Comparison of ENCODE assay signal across 19 cellular contexts in the genomic region with DNA sequence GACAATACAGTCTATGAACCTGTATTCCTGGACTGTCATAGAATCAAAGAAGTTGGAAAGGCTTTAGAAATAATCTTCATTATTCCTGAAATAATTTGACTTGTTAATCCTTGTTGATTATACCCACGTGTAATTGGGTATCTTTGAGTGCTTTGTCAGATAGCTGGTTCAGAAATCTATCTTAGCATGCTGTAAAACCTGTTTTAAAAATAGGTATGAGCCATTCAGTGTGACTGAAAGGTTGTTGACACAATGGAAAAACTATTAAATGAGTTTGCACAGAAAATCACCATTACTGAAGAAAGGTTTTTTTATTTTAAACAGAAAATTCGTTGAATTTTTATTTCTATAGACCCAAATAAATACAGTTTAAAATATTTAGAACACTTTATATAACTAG. TPM values are rescaled to one million over a fixed set of nuclear protein-coding genes. Genes with fewer than 3 reads are reported as not detected.
A peak's percentile ranks its signal among the peaks of the same experiment; 100 is the strongest.
DNase-seq lines count a peak whose midpoint lies in the region; ATAC-seq, FAIRE-seq and TF ChIP-seq lines count a peak whose summit lies in the region.
"Had no signal": no experiment of that assay in that cellular context is flagged by ENCODE, and none has a peak within 500 bp of the region (broad histone marks: within the 10 kb centered on the region; RNA-seq: fewer than 3 reads in every experiment).

No MANE protein-coding gene starts in this region.

- H3K27ac ChIP-seq in Karpas-422 (ENCODE audit: low read length) (peak overlapping the region; percentile 24; the same call in 1 of the 2 replicates), Panc1 (ENCODE audit: low read length) (peak overlapping the region; percentile 20; the same call in 1 of the 2 replicates), pancreas (peak overlapping the region in 1 of 4 donors; percentile 10)
- H3K27ac ChIP-seq: breast epithelium, sigmoid colon, tibial artery had no signal

- H3K4me2 ChIP-seq in Karpas-422 (ENCODE audit: low read depth, low read length, poor library complexity, severe bottlenecking) = peak overlapping the region; percentile 59

- in situ Hi-C loops in Panc1 (cut with HindIII; ENCODE audit: low pct_unique_long_range_greater_than_20kb, low sequenced_read_pairs) = no loop called here

- H3K9ac ChIP-seq in Karpas-422 (ENCODE audit: low read length) = no peak overlapping the region

- no peaks in the 10 kb centered on the region for H4K20me1 ChIP-seq in Karpas-422 (ENCODE audit: insufficient read depth, low read depth, low read length)

- intact Hi-C loops in Panc1 (cut with micrococcal nuclease; ENCODE audit: unreplicated experiment) (no loop called here), pancreas (cut with DNase I) (no loop called here)

- WGBS in pancreas, 2 donors = 7 to 9% methylated on average over 2 of the region's 2 CpGs

- POLR2A ChIA-PET in Panc1 (lab: Charles Lee) = no interaction called here

- H3K4me3 ChIP-seq in Karpas-422 (ENCODE audit: low read length) (no peak overlapping the region), Panc1 (ENCODE audit: low read depth in 2 of 2, low read length in 2 of 2) (no peak overlapping the region), pancreas (no peak overlapping the region)
- H3K4me3 ChIP-seq: breast epithelium, HAP-1, sigmoid colon, tibial artery had no signal

- H3K9me2 ChIP-seq in Karpas-422 (replicated peaks; ENCODE audit: insufficient read depth, low read length) = no peaks in the 10 kb centered on the region

- TF ChIP-seq CTCF in Panc1 (IDR thresholded peaks at IDR 0.05) = no peak
- no peak for TF ChIP-seq CTCF in pancreas (IDR thresholded peaks at IDR 0.05)

- H3K4me1 ChIP-seq in Karpas-422 (ENCODE audit: low read length) = peaks cover 52% of the 10 kb centered on the region
- peaks cover 31% of the 10 kb centered on the region for H3K4me1 ChIP-seq in Panc1 (ENCODE audit: control insufficient read depth, insufficient read depth, low read length)
- H3K4me1 ChIP-seq in pancreas = peaks cover 5 to 27% (median 14%) of the 10 kb centered on the region in 3 donors
- H3K4me1 ChIP-seq: breast epithelium had no signal

- H2AFZ ChIP-seq in Karpas-422 (ENCODE audit: low read length) = no peak overlapping the region

- DNase-seq in DMS53 treated with DMSO at 0.1 percent for 48 hours (lab: John Stamatoyannopoulos, UW; ENCODE audit: unreplicated experiment) (peak; percentile 67), Karpas-422 (no peak), Panc1 (ENCODE audit: low read depth, low spot score) (no peak), pancreas (no peak), RCC 7860 (ENCODE audit: low spot score) (no peak)
- no peak for DNase-seq in activated naive CD4-positive, alpha-beta T cell treated with anti-CD3 and anti-CD28 coated beads, Interleukin-2, amount 50 U/mL, for 16 hours
- DNase-seq: activated CD4-positive, alpha-beta T cell treated with anti-CD3 and anti-CD28 coated beads, Interleukin-2, amount 10 ng/mL, durations not matched to agents 7 days and 5 days; activated naive CD8-positive, alpha-beta T cell treated with anti-CD3 and anti-CD28 coated beads, Interleukin-2, amount 50 U/mL, for 24 hours; foreskin fibroblast; mesenchymal stem cell; naive B cell; NCI-H187; sigmoid colon; stimulated activated CD4-positive, alpha-beta T cell treated with anti-CD3 and anti-CD28 coated beads, Interleukin-1b, Interleukin-23, amount 100 ng/mL, for 48 hours; stimulated activated naive CD4-positive, alpha-beta T cell treated with Interleukin-2 at 50 U/mL for 16 hours; tibial artery had no signal

- peaks cover 97% of the 10 kb centered on the region for H3K79me2 ChIP-seq in Karpas-422 (ENCODE audit: low read length)

- CTCF ChIA-PET in Panc1 (lab: Charles Lee) = no interaction called here

- BruUV-seq in Panc1 (replicated peaks; lab: Mats Ljungman, UMichigan) = no TSS peak

- no peaks in the 10 kb centered on the region for H3K27me3 ChIP-seq in Karpas-422 (ENCODE audit: low read length)
- H3K27me3 ChIP-seq in Panc1 (ENCODE audit: control insufficient read depth, insufficient read depth, low read length) = no peaks in the 10 kb centered on the region
- H3K27me3 ChIP-seq in pancreas = no peaks in the 10 kb centered on the region
- H3K27me3 ChIP-seq: breast epithelium, sigmoid colon, tibial artery had no signal

- H3K36me3 ChIP-seq in Karpas-422 (ENCODE audit: insufficient read depth, low read length) (peaks cover 8% of the 10 kb centered on the region; the same call in 1 of the 2 replicates), Panc1 (ENCODE audit: control insufficient read depth, insufficient read depth, low read length) (no peaks in the 10 kb centered on the region), pancreas (no peaks in the 10 kb centered on the region)
- H3K36me3 ChIP-seq: breast epithelium, HAP-1, sigmoid colon, tibial artery had no signal

- no peak for FAIRE-seq in pancreas (lab: Jason Lieb, UNC)
- no peak for FAIRE-seq in RCC 7860 (lab: Jason Lieb, UNC)

- H3K9me3 ChIP-seq in Karpas-422 (ENCODE audit: low read length) = no peaks in the 10 kb centered on the region
- H3K9me3 ChIP-seq in Panc1 (ENCODE audit: control insufficient read depth, insufficient read depth, low read depth, low read length) = no peaks in the 10 kb centered on the region
- no peaks in the 10 kb centered on the region for H3K9me3 ChIP-seq in pancreas
- H3K9me3 ChIP-seq: breast epithelium, HAP-1, sigmoid colon, tibial artery had no signal

- no peak for ATAC-seq in Panc1
- ATAC-seq in pancreas = peak; percentile 66 to 84 (median 78)
- no peak for ATAC-seq in GM18907 (IDR thresholded peaks at IDR 0.05; ENCODE audit: unreplicated experiment)
- ATAC-seq: activated naive CD8-positive, alpha-beta T cell treated with anti-CD3 and anti-CD28 coated beads, Interleukin-2, amount 50 U/mL, for 24 hours had no signal

RNA-seq across cellular contexts. Expression of a gene that starts 38.7 kb away (rescaled TPM):
- 39.3 and 65.7 TPM in 2 replicates for total RNA-seq in Karpas-422 (2014; rRNA removed; shearing (Covaris generic); ENCODE audit: low replicate concordance)
- total RNA-seq in Panc1 (2021; ENCODE audit: unreplicated experiment) (61.5 TPM), pancreas (1 to 10 TPM; 3.3 to 7.3 (median 5.1) TPM)
- 21.6 TPM for polyA plus RNA-seq in Panc1 (2012; ENCODE audit: insufficient read length)
- 1 to 10 TPM; 4.1 to 8.8 TPM for polyA plus RNA-seq in pancreas

RNA-seq across cellular contexts. Expression of a gene that starts 39.0 kb away (rescaled TPM):
- 28.5 and 64.4 TPM in 2 replicates for total RNA-seq in Karpas-422 (2014; rRNA removed; shearing (Covaris generic); ENCODE audit: low replicate concordance)
- total RNA-seq in Panc1 (2021; ENCODE audit: unreplicated experiment) (20.4 TPM), pancreas (1 to 10 TPM; 6.2 to 8.6 (median 7.2) TPM)
- 14.5 TPM for polyA plus RNA-seq in Panc1 (2012; ENCODE audit: insufficient read length)
- polyA plus RNA-seq in pancreas = 10 to 100 TPM; 11.6 to 22.0 TPM

Comparison
In these comparisons a context has a peak if more than half of its experiments do, and no peak if none do; other contexts are left out.
1. ATAC-seq: peak in pancreas (4 of 4); none in Panc1 (single experiment) and GM18907 (single experiment).